Comparison of ENCODE assay signal across 25 cellular contexts in genomic region chrX:95760356-95760755, GRCh38.
DNase-seq lines count a peak whose midpoint lies in the region; ATAC-seq and TF ChIP-seq lines count a peak whose summit lies in the region.
"Had no signal": no experiment of that assay in that cellular context is flagged by ENCODE, and none has a peak within 500 bp of the region (broad histone marks: within the 10 kb centered on the region; RNA-seq: fewer than 3 reads in every experiment).

No MANE protein-coding gene starts in this region.

- no peak overlapping the region for H2AFZ ChIP-seq in Karpas-422 (ENCODE audit: low read length)
- H2AFZ ChIP-seq: GM23338 had no signal

- H3K27me3 ChIP-seq in Karpas-422 (ENCODE audit: low read length), result no peaks in the 10 kb centered on the region

- no peaks in the 10 kb centered on the region for H3K79me2 ChIP-seq in Karpas-422 (ENCODE audit: low read length)

- peak overlapping the region; percentile 61 for H3K4me2 ChIP-seq in Karpas-422 (ENCODE audit: low read depth, low read length, poor library complexity, severe bottlenecking)
- H3K4me2 ChIP-seq: BLaER1, GM23338 had no signal

- H3K27ac ChIP-seq in Karpas-422 (ENCODE audit: low read length), result peak overlapping the region; percentile 74
- H3K27ac ChIP-seq: BLaER1 had no signal

- no peaks in the 10 kb centered on the region for H3K36me3 ChIP-seq in Karpas-422 (ENCODE audit: insufficient read depth, low read length)
- H3K36me3 ChIP-seq: BLaER1 had no signal

- ATAC-seq in HG03565 (IDR thresholded peaks at IDR 0.05; ENCODE audit: unreplicated experiment) (no peak), HG02623 (IDR thresholded peaks at IDR 0.05; ENCODE audit: unreplicated experiment) (no peak)
- ATAC-seq: GM23338 had no signal

- H3K4me1 ChIP-seq in Karpas-422 (ENCODE audit: low read length), result peaks cover 24% of the 10 kb centered on the region

- no peak for TF ChIP-seq POLR2A in NB4 (IDR thresholded peaks at IDR 0.05; ENCODE audit: extremely low read depth, insufficient read length)

- no peaks in the 10 kb centered on the region for H3K9me3 ChIP-seq in Karpas-422 (ENCODE audit: low read length)
- H3K9me3 ChIP-seq: BLaER1 had no signal

- no peak overlapping the region for H3K9ac ChIP-seq in Karpas-422 (ENCODE audit: low read length)
- H3K9ac ChIP-seq: BLaER1 had no signal

- no peak overlapping the region for H3K4me3 ChIP-seq in Karpas-422 (ENCODE audit: low read length)
- no peak overlapping the region for H3K4me3 ChIP-seq in NB4 (ENCODE audit: low read depth, low read length)
- H3K4me3 ChIP-seq: BLaER1, GM23338 had no signal

- no peaks in the 10 kb centered on the region for H4K20me1 ChIP-seq in Karpas-422 (ENCODE audit: insufficient read depth, low read depth, low read length)
- H4K20me1 ChIP-seq: BLaER1 had no signal

- no peaks in the 10 kb centered on the region for H3K9me2 ChIP-seq in Karpas-422 (replicated peaks; ENCODE audit: insufficient read depth, low read length)

- no peak for TF ChIP-seq CTCF in NB4 (IDR thresholded peaks at IDR 0.05; ENCODE audit: low read depth, low read length)

- DNase-seq in Karpas-422 (peak; percentile 85), NB4 (ENCODE audit: low read depth) (peak; percentile 1), OCI-M1 (lab: John Stamatoyannopoulos, UW) (peak; percentile 31), HCEC 1CT (no peak), GM19240 (ENCODE audit: insufficient read length, low spot score) (no peak)
- DNase-seq: CD4-positive, CD25-positive, alpha-beta regulatory T cell; DMS153; DND-41; H9; HFFc6; KG1; NCI-H1417; NCI-H1694 treated with DMSO at 0.1 percent for 48 hours; NCI-H2081; NCI-H226; NCI-H510A; NCI-H69; Right ventricle myocardium superior; RPMI8226; SW 1271; T-helper 9 cell had no signal

Comparison
In these comparisons a context has a peak if more than half of its experiments do, and no peak if none do; other contexts are left out.
1. DNase-seq: peak in Karpas-422 (single experiment), NB4 (single experiment) and OCI-M1 (single experiment); none in HCEC 1CT (single experiment) and GM19240 (single experiment).